In genomic region chr17:76166906-76167305, GRCh38 we compare ENCODE assay signal across 22 cellular contexts. TPM values are rescaled to one million over a fixed set of nuclear protein-coding genes. Genes with fewer than 3 reads are reported as not detected.
A peak's percentile ranks its signal among the peaks of the same experiment; 100 is the strongest.
DNase-seq lines count a peak whose midpoint lies in the region; ATAC-seq, FAIRE-seq and TF ChIP-seq lines count a peak whose summit lies in the region.
"Had no signal": no experiment of that assay in that cellular context is flagged by ENCODE, and none has a peak within 500 bp of the region (broad histone marks: within the 10 kb centered on the region; RNA-seq: fewer than 3 reads in every experiment).

No MANE protein-coding gene starts in this region.

- no peak for DNase-seq in HepG2 (ENCODE audit: low spot score)
- no peak for DNase-seq in right lobe of liver
- peak; percentile 57 for DNase-seq in foreskin melanocyte
- DNase-seq in pons (ENCODE audit: low spot score): peak; percentile 32
- peak; percentile 60 for DNase-seq in testis
- no peak for DNase-seq in CD14-positive monocyte (ENCODE audit: low spot score)
- no peak for DNase-seq in hippocampal formation (lab: John Stamatoyannopoulos, UW)
- DNase-seq: 8988T, NCI-H1092 treated with DMSO at 0.1 percent for 48 hours, NCI-H1436 treated with DMSO at 0.1 percent for 48 hours, NCI-H1930, NCI-H2227 treated with DMSO at 0.1 percent for 48 hours, NCI-H510A, NCI-H748 treated with DMSO at 0.1 percent for 48 hours, SJCRH30 had no signal

- no peak for TF ChIP-seq POLR2A in HepG2 (IDR thresholded peaks at IDR 0.05; ENCODE audit: insufficient read depth in 1 of 2, low read depth in 2 of 2, low read length in 2 of 2)
- TF ChIP-seq POLR2A in right lobe of liver (IDR thresholded peaks at IDR 0.05): no peak
- TF ChIP-seq POLR2A in testis (IDR thresholded peaks at IDR 0.05): no peak

- TF ChIP-seq CTCF in HepG2 (CRISPR knock-in tag; IDR thresholded peaks at IDR 0.05): no peak
- no peak for TF ChIP-seq CTCF in right lobe of liver (IDR thresholded peaks at IDR 0.05)
- no peak for TF ChIP-seq CTCF in testis (IDR thresholded peaks at IDR 0.05)
- no peak for TF ChIP-seq CTCF in CD14-positive monocyte (IDR thresholded peaks at IDR 0.05)

- BruUV-seq in HepG2 (replicated peaks; lab: Mats Ljungman, UMichigan): no TSS peak

- H3K27ac Mint-ChIP-seq in CD14-positive monocyte: no peak overlapping the region

- H3K9me3 ChIP-seq in HepG2 (ENCODE audit: low read length): no peaks in the 10 kb centered on the region
- no peaks in the 10 kb centered on the region for H3K9me3 ChIP-seq in right lobe of liver
- H3K9me3 ChIP-seq in testis: no peaks in the 10 kb centered on the region
- H3K9me3 ChIP-seq: HAP-1, SJCRH30 had no signal

- in situ Hi-C loops in HepG2 (cut with HindIII; ENCODE audit: extremely low pct_ligation_motif_present, low pct_unique_long_range_greater_than_20kb): no loop called here

- H3K4me3 Mint-ChIP-seq in CD14-positive monocyte: no peak overlapping the region

- 60% methylated on average over 7 of the region's 10 CpGs for WGBS in HepG2 (ENCODE audit: low lambda C conversion rate)
- WGBS in right lobe of liver (ENCODE audit: insufficient coverage, low coverage, low lambda C conversion rate, missing lambda C conversion rate): 72% methylated on average over 2 of the region's 10 CpGs
- WGBS in testis, 2 donors: 57 to 63% methylated on average over 10 of the region's 10 CpGs

- peaks cover 0 to 2% (median 0%) of the 10 kb centered on the region in 7 donors for H3K9me3 Mint-ChIP-seq in CD14-positive monocyte

- H3K4me1 Mint-ChIP-seq in CD14-positive monocyte: peaks cover 9% of the 10 kb centered on the region

- H4K20me1 ChIP-seq in HepG2 (ENCODE audit: insufficient read depth, low read length): no peaks in the 10 kb centered on the region

- H3K27ac ChIP-seq in HepG2 (ENCODE audit: extremely low read length, insufficient read depth, low read length): no peak overlapping the region
- H3K27ac ChIP-seq in right lobe of liver: no peak overlapping the region
- peak overlapping the region; percentile 73 to 86 for H3K27ac ChIP-seq in testis
- H3K27ac ChIP-seq: GM23248, KMS-11, SJCRH30 had no signal

- no peak overlapping the region for H3K4me2 ChIP-seq in HepG2 (ENCODE audit: low read depth, low read length)
- H3K4me2 ChIP-seq: KMS-11 had no signal

- no peak for FAIRE-seq in HepG2 (lab: Jason Lieb, UNC)
- FAIRE-seq: HTR-8/SVneo had no signal

- POLR2A ChIA-PET in HepG2 (lab: Yijun Ruan, JAX): no interaction called here

- H3K27me3 Mint-ChIP-seq in CD14-positive monocyte (ENCODE audit: low read depth in 3 of 3): peaks cover 0 to 2% (median 1%) of the 10 kb centered on the region in 3 donors

- H3K4me1 ChIP-seq in HepG2 (ENCODE audit: insufficient read depth, low read length): peaks cover 8% of the 10 kb centered on the region
- no peaks in the 10 kb centered on the region for H3K4me1 ChIP-seq in right lobe of liver
- peaks cover 35% of the 10 kb centered on the region for H3K4me1 ChIP-seq in testis
- H3K4me1 ChIP-seq: HAP-1 had no signal

- CTCF ChIA-PET in HepG2 (lab: Yijun Ruan, JAX; ENCODE audit: low intra/inter-chr PET ratio, low total read pairs): no interaction called here

- intact Hi-C loops in HepG2 (cut with micrococcal nuclease; ENCODE audit: unreplicated experiment): no loop called here
- intact Hi-C loops in right lobe of liver (cut with DNase I): no loop called here
- intact Hi-C loops in testis (cut with DNase I; ENCODE audit: low total_unique reads): no loop called here
- intact Hi-C loops in CD14-positive monocyte (cut with micrococcal nuclease): no loop called here

- no peaks in the 10 kb centered on the region for H3K36me3 ChIP-seq in HepG2 (replicated peaks in 1 of 2; ENCODE audit: control insufficient read depth in 1 of 2, insufficient read depth in 2 of 2, low read length in 2 of 2)
- H3K36me3 ChIP-seq in right lobe of liver: no peaks in the 10 kb centered on the region
- no peaks in the 10 kb centered on the region for H3K36me3 ChIP-seq in testis (ENCODE audit: low read depth, missing control alignments)
- H3K36me3 ChIP-seq: HAP-1, SJCRH30 had no signal

- TF ChIP-seq EP300 in HepG2 (IDR thresholded peaks at IDR 0.05; ENCODE audit: low read depth in 2 of 2, low read length in 2 of 2): no peak
- no peak for TF ChIP-seq EP300 in HepG2 (CRISPR knock-in tag; IDR thresholded peaks at IDR 0.05; ENCODE audit: borderline replicate concordance)

- H3K4me3 ChIP-seq in HepG2 (replicated peaks in 1 of 3; ENCODE audit: insufficient read depth in 1 of 3, low read depth in 2 of 3, low read length in 3 of 3) (no peak overlapping the region), right lobe of liver (no peak overlapping the region), testis (peak overlapping the region; percentile 4 to 43)
- H3K4me3 ChIP-seq: GM23248, HAP-1, SJCRH30 had no signal

- H3K36me3 Mint-ChIP-seq in CD14-positive monocyte: no peaks in the 10 kb centered on the region

- no peaks in the 10 kb centered on the region; a peak in 2 of 5 replicates for H3K27me3 ChIP-seq in HepG2 (ENCODE audit: control insufficient read depth in 1 of 2, insufficient read depth in 2 of 2, low read length in 2 of 2)
- no peaks in the 10 kb centered on the region for H3K27me3 ChIP-seq in right lobe of liver
- no peaks in the 10 kb centered on the region for H3K27me3 ChIP-seq in testis
- H3K27me3 ChIP-seq: SJCRH30 had no signal

- H3K79me2 ChIP-seq in HepG2 (ENCODE audit: insufficient read depth, low read length): no peaks in the 10 kb centered on the region

- TF ChIP-seq RAD21 in HepG2 (CRISPR knock-in tag; IDR thresholded peaks at IDR 0.05): no peak

- ATAC-seq in HepG2 (no peak; the same call in 2 of the 3 replicates), right lobe of liver (no peak), GM18873 (IDR thresholded peaks at IDR 0.05; ENCODE audit: low FRiP score, unreplicated experiment) (no peak)
- ATAC-seq: Panc1 had no signal

- no peak overlapping the region for H2AFZ ChIP-seq in HepG2 (ENCODE audit: low read length)
- H2AFZ ChIP-seq: GM23248 had no signal

- no peak overlapping the region for H3K9ac ChIP-seq in HepG2 (ENCODE audit: insufficient read depth, low read depth, low read length)
- H3K9ac ChIP-seq: GM23248, KMS-11 had no signal

TF ChIP-seq in HepG2, 621 proteins besides CTCF, POLR2A, EP300 and RAD21:
- TF ChIP-seq ETS1 (CRISPR knock-in tag; IDR thresholded peaks at IDR 0.05): no peak
- no peak for TF ChIP-seq ZNF274 (CRISPR knock-in tag; IDR thresholded peaks at IDR 0.05)
- no peak for TF ChIP-seq ZNF720 (CRISPR knock-in tag; IDR thresholded peaks at IDR 0.05)
- peak; percentile 76; the same call in 1 of the 2 replicates for TF ChIP-seq ZNF75D (CRISPR knock-in tag; IDR thresholded peaks at IDR 0.05; ENCODE audit: borderline replicate concordance)
- no peak for TF ChIP-seq GATA4 (IDR thresholded peaks at IDR 0.05; ENCODE audit: borderline replicate concordance, low read depth)

RNA-seq across cellular contexts. Expression of gene FOXJ1, which starts 25.9 kb away (rescaled TPM):
- total RNA-seq in HepG2 (2016; rRNA removed; fragmentation: Illumina TruSeq; extraction: Trizol) (1.4 and 1.6 TPM in 2 replicates), right lobe of liver (under 1 TPM in 3 of 6 experiments, not detected in 3; 0.06 to 0.12 (median 0.11) TPM), testis (10 to 100 TPM; 22.9 to 29.4 TPM)
- 0.09 and 0.30 TPM in 2 replicates for total RNA-seq in HepG2 (2016; cell fraction: cytosol; rRNA removed; fragmentation: Illumina TruSeq; extraction: Trizol; ENCODE audit: low read depth)
- 1.4 and 1.9 TPM in 2 replicates for total RNA-seq in HepG2 (2016; cell fraction: insoluble cytoplasmic fraction; rRNA removed; fragmentation: Illumina TruSeq; extraction: Trizol)
- total RNA-seq in HepG2 (2016; cell fraction: membrane; rRNA removed; fragmentation: Illumina TruSeq; extraction: Trizol): 0.77 and 0.93 TPM in 2 replicates
- 0.94 and 1.3 TPM in 2 replicates for total RNA-seq in HepG2 (2016; cell fraction: nucleus; rRNA removed; fragmentation: Illumina TruSeq; extraction: Trizol)
- polyA plus RNA-seq in HepG2 (2011; rRNA removed) (0.98 and 1.2 TPM in 2 replicates), testis (ENCODE audit: insufficient read depth, low read depth, low replicate concordance) (30.5 TPM), CD14-positive monocyte (not detected)
- polyA plus RNA-seq in HepG2 (2011; cell fraction: cytosol; rRNA removed): 0.82 and 1.5 TPM in 2 replicates
- polyA plus RNA-seq in HepG2 (2011; cell fraction: nucleus; rRNA removed): 2.8 and 3.7 TPM in 2 replicates
- 0.66 and 0.96 TPM in 2 replicates for polyA plus RNA-seq in HepG2 (2012)
- 0.31 and 0.45 TPM in 2 replicates for polyA plus RNA-seq in HepG2 (2016; cell fraction: cytosol; fragmentation: Illumina TruSeq; extraction: Trizol; ENCODE audit: low read depth)
- polyA plus RNA-seq in HepG2 (2016; cell fraction: insoluble cytoplasmic fraction; fragmentation: Illumina TruSeq; extraction: Trizol; ENCODE audit: low read depth): 1.3 and 1.4 TPM in 2 replicates
- 0.61 and 0.62 TPM in 2 replicates for polyA plus RNA-seq in HepG2 (2016; cell fraction: membrane; fragmentation: Illumina TruSeq; extraction: Trizol; ENCODE audit: low read depth)
- 2.0 and 2.1 TPM in 2 replicates for polyA plus RNA-seq in HepG2 (2016; cell fraction: nucleus; fragmentation: Illumina TruSeq; extraction: Trizol; ENCODE audit: insufficient read depth, low read depth)
- polyA minus RNA-seq in HepG2 (2011; rRNA and poly(A)+ RNA removed; ENCODE audit: low replicate concordance): 0.05 and 1.5 TPM in 2 replicates
- polyA minus RNA-seq in HepG2 (2011; cell fraction: cytosol; rRNA and poly(A)+ RNA removed): 0.35 and 0.40 TPM in 2 replicates
- polyA minus RNA-seq in HepG2 (2011; cell fraction: nucleus; rRNA and poly(A)+ RNA removed): 0.37 and 0.52 TPM in 2 replicates
- total RNA-seq: GM23248, IMR-90 had no signal
- polyA plus RNA-seq: GM23248 had no signal

Comparison
In these comparisons a context has a peak if more than half of its experiments do, and no peak if none do; other contexts are left out.
1. DNase-seq: peak in foreskin melanocyte (single experiment), pons (single experiment) and testis (single experiment); none in HepG2 (single experiment), right lobe of liver (0 of 3), CD14-positive monocyte (single experiment) and hippocampal formation (0 of 2).
2. H3K27ac ChIP-seq: peak in testis (2 of 2); none in HepG2 (single experiment) and right lobe of liver (0 of 3).
3. H3K4me3 ChIP-seq: peak in testis (2 of 2); none in HepG2 (0 of 3) and right lobe of liver (0 of 3).
4. RNA of gene FOXJ1, which starts 25.9 kb away (total RNA-seq): 22.9 to 29.4 TPM in testis; 0.09 to 1.9 TPM in HepG2 and 0.06 to 0.12 TPM in right lobe of liver; every median in the first group is over 4 times any median in the second.